8 cellular contexts compared by ENCODE assay signal in the genomic region with DNA sequence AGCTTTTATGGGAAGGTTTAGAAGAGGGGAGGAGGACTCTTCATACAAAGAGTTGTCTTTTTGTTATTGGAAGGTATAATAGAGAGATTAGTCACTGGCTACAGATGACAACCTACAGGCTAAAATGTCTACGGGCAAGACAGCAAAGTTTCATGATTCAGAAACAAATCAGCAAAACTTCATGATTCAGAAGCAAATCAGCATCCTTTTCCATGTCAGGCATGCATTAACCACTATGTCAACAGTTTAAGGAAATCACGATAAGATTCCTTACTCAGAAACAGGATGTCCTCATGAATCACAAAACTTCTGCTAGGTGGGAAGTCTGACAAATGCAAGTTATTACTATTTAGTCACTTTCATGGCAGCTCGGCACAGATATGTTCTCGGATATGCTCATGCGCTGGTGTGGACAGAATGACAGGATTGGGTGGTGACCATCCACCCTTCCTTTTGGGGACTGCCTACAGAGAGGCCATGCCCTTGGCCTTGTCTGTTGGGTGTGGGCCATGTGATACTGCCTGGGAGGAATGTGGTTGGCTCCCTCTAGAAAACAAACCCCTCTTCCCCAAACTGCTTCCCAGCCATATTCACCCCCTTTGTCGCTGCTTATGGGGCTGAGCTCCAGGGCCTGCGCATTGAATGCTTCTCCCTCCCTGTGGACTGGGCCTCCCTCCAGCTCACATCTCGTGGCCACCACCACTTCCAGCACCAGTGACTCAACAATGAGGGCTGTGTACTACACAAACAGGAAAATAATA. TPM values are rescaled to one million over a fixed set of nuclear protein-coding genes. Genes with fewer than 3 reads are reported as not detected.
DNase-seq lines count a peak whose midpoint lies in the region; ATAC-seq and TF ChIP-seq lines count a peak whose summit lies in the region.

No MANE protein-coding gene starts in this region.

- intact Hi-C loops in Right ventricle myocardium superior (cut with DNase I) = loop anchor here (5.0 to 10.0 kb wide), 2 partner anchors 47 to 526 kb away; a partner anchor contains a TSS

- H3K27ac ChIP-seq in MM.1S (ENCODE audit: low read length) = no peak overlapping the region

- H2AFZ ChIP-seq in MM.1S (ENCODE audit: low read length) = no peak overlapping the region

- H3K27me3 ChIP-seq in MM.1S (replicated peaks; ENCODE audit: insufficient read depth, low read length) = no peaks in the 10 kb centered on the region

- H3K4me1 Mint-ChIP-seq in activated T-cell treated with anti-CD3 and anti-CD28 coated beads, Interleukin-2, amount 50 U/mL, for 4 hours (ENCODE audit: low read depth) = no peaks in the 10 kb centered on the region

- H3K9me3 ChIP-seq in MM.1S (replicated peaks; ENCODE audit: insufficient read depth, low read length) = no peaks in the 10 kb centered on the region

- no peaks in the 10 kb centered on the region for H3K36me3 Mint-ChIP-seq in activated T-cell treated with anti-CD3 and anti-CD28 coated beads, Interleukin-2, amount 50 U/mL, for 4 hours (ENCODE audit: insufficient read depth)

- ATAC-seq in activated T-cell treated with anti-CD3 and anti-CD28 coated beads, Interleukin-2, amount 50 U/mL, for 4 hours = peak; percentile 66 to 68
- ATAC-seq in Right ventricle myocardium superior (ENCODE audit: poor library complexity) (peak; percentile 73), HG03139 (IDR thresholded peaks at IDR 0.05; ENCODE audit: unreplicated experiment) (no peak)

- H3K4me3 Mint-ChIP-seq in activated T-cell treated with anti-CD3 and anti-CD28 coated beads, Interleukin-2, amount 50 U/mL, for 4 hours = no peak overlapping the region

- CTCF ChIA-PET in GM10248 (lab: Yijun Ruan, JAX) = interaction anchor here (1.3 to 3.5 kb wide), 5 partner anchors 9 to 328 kb away, joined by 4 to 11 read pairs (median 9); no protein-coding TSS in a partner anchor

- no peak overlapping the region for H3K4me2 ChIP-seq in MM.1S (ENCODE audit: low read depth, low read length)

- DNase-seq in GM04503 (ENCODE audit: low read depth) (peak; percentile 99), Right ventricle myocardium superior (peak; percentile 80), renal cortical epithelial cell (ENCODE audit: low read depth) (peak; percentile 99), MM.1S (no peak), GM10248 (ENCODE audit: extremely low spot score) (no peak)
- no peak for DNase-seq in activated T-cell treated with anti-CD3 and anti-CD28 coated beads, Interleukin-2, amount 50 U/mL, for 4 hours
- DNase-seq in activated CD4-positive, alpha-beta T cell treated with anti-CD3 and anti-CD28 coated beads for 1 hour = no peak

- POLR2A ChIA-PET in GM10248 (lab: Yijun Ruan, JAX) = no interaction called here

- H3K36me3 ChIP-seq in MM.1S (replicated peaks; ENCODE audit: insufficient read depth, low read length) = no peaks in the 10 kb centered on the region

- no peak overlapping the region for H3K4me3 ChIP-seq in MM.1S (ENCODE audit: low read length)

- H3K9me3 Mint-ChIP-seq in activated T-cell treated with anti-CD3 and anti-CD28 coated beads, Interleukin-2, amount 50 U/mL, for 4 hours = peaks cover 4% of the 10 kb centered on the region

- no peaks in the 10 kb centered on the region for H4K20me1 ChIP-seq in MM.1S (ENCODE audit: insufficient read depth, low read length)

- peaks cover 17% of the 10 kb centered on the region for H3K4me1 ChIP-seq in MM.1S (ENCODE audit: low read length)

- no peaks in the 10 kb centered on the region for H3F3A ChIP-seq in MM.1S (ENCODE audit: insufficient read depth, low read length)

- H3K9me2 ChIP-seq in MM.1S (replicated peaks; ENCODE audit: insufficient read depth, low read length) = no peaks in the 10 kb centered on the region

- no peaks in the 10 kb centered on the region for H3K79me2 ChIP-seq in MM.1S (ENCODE audit: low read length)

- TF ChIP-seq CTCF in MM.1S (IDR thresholded peaks at IDR 0.05; ENCODE audit: low read length) = no peak
- TF ChIP-seq CTCF in GM10248 (IDR thresholded peaks at IDR 0.05; ENCODE audit: control extremely low read depth, extremely low read depth, low read depth, missing control alignments) = no peak

- no peak overlapping the region for H3K9ac ChIP-seq in MM.1S (ENCODE audit: low read length)

- peaks cover 6% of the 10 kb centered on the region for H3K27me3 Mint-ChIP-seq in activated T-cell treated with anti-CD3 and anti-CD28 coated beads, Interleukin-2, amount 50 U/mL, for 4 hours (ENCODE audit: low read depth)

RNA-seq across cellular contexts. Expression of a gene that starts 10.2 kb away (rescaled TPM):
- total RNA-seq in activated T-cell treated with anti-CD3 and anti-CD28 coated beads, Interleukin-2, amount 50 U/mL, for 4 hours = not detected
- total RNA-seq in Right ventricle myocardium superior = not detected
- total RNA-seq in renal cortical epithelial cell = not detected in 2 replicates

RNA-seq across cellular contexts. Expression of a gene that starts 45.8 kb away (rescaled TPM):
- 10 to 100 TPM; 27.8 to 44.8 (median 30.0) TPM for total RNA-seq in activated T-cell treated with anti-CD3 and anti-CD28 coated beads, Interleukin-2, amount 50 U/mL, for 4 hours
- total RNA-seq in Right ventricle myocardium superior (713 TPM), renal cortical epithelial cell (686 and 725 TPM in 2 replicates)

Comparison
In these comparisons a context has a peak if more than half of its experiments do, and no peak if none do; other contexts are left out.
1. DNase-seq: peak in GM04503 (single experiment), Right ventricle myocardium superior (single experiment) and renal cortical epithelial cell (single experiment); none in activated T-cell treated with anti-CD3 and anti-CD28 coated beads, Interleukin-2, amount 50 U/mL, for 4 hours (single experiment), MM.1S (single experiment), GM10248 (single experiment) and activated CD4-positive, alpha-beta T cell treated with anti-CD3 and anti-CD28 coated beads for 1 hour (single experiment).
2. RNA of a gene that starts 45.8 kb away (total RNA-seq): 686 to 725 TPM in renal cortical epithelial cell and 713 TPM in Right ventricle myocardium superior (single experiment); 27.8 to 44.8 TPM in activated T-cell treated with anti-CD3 and anti-CD28 coated beads, Interleukin-2, amount 50 U/mL, for 4 hours; every median in the first group is over 10 times any median in the second.